ENCODE assay signal across 1 cellular context in genomic region chr3:23590424-23590823, GRCh38.
TF ChIP-seq lines count a peak whose summit lies in the region.

No MANE protein-coding gene starts in this region.

TF ChIP-seq in SK-N-SH, 30 proteins besides CTCF, POLR2A, EP300 and RAD21 (continued from another document):
- TF ChIP-seq TAF1 (IDR thresholded peaks at IDR 0.05; ENCODE audit: borderline replicate concordance, low read depth, low read length) (no peak), IRF3 (IDR thresholded peaks at IDR 0.05; ENCODE audit: low read depth, low read length) (no peak), POLR2AphosphoS5 (IDR thresholded peaks at IDR 0.05; ENCODE audit: low read depth, low read length) (no peak), GABPA (IDR thresholded peaks at IDR 0.05; ENCODE audit: low read depth) (no peak), MEF2A (IDR thresholded peaks at IDR 0.05; ENCODE audit: borderline replicate concordance, low read depth) (no peak), SMC3 (IDR thresholded peaks at IDR 0.05; ENCODE audit: low read depth, low read length) (no peak), TEAD4 (IDR thresholded peaks at IDR 0.05; ENCODE audit: borderline replicate concordance, insufficient read depth) (no peak), FOXM1 (IDR thresholded peaks at IDR 0.05; ENCODE audit: low read depth) (no peak), GATA2 (CRISPR knock-in tag; IDR thresholded peaks at IDR 0.05) (peak; percentile 66), FOXJ3 (CRISPR knock-in tag; IDR thresholded peaks at IDR 0.05) (0 out of 2 replicates have a peak, but pooled peaks have one; percentile 45), MXI1 (IDR thresholded peaks at IDR 0.05; ENCODE audit: low read depth, low read length) (peak; percentile 50), ZBTB33 (IDR thresholded peaks at IDR 0.05; ENCODE audit: borderline replicate concordance, low read depth) (no peak), NRF1 (IDR thresholded peaks at IDR 0.05; ENCODE audit: low read depth, low read length) (no peak)
